15 cellular contexts compared by ENCODE assay signal in the genomic region with DNA sequence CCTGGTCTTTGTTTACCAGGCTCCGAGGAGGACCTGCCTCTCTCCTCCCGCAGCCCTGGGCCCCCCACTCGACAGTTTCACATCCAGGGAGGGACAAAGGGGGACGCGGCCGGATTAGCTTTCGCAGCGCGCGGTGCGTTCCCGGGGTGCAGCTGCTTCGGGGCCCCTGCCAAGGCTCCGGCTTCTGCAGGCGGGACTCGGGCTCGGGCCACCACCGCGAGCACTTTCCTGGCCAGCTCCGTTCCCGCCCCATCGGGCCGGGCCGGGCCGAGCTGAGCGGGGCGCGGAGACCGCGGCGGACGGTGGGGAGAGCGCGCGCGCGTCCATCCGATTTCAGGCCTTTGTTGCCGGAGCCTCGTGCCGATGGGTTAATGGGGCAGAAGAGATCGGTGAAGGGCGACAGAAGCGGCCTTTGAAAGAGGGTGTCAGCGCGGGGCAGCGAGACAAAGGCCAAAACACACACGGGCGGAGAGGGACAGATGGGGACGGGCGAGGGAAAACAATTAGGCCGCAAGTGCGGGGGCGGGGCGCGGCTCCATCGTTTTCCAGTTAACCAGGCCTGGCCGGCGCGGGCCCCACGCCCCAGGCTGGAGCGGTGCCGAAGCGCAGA. TPM values are rescaled to one million over a fixed set of nuclear protein-coding genes. Genes with fewer than 3 reads are reported as not detected.
DNase-seq lines count a peak whose midpoint lies in the region; FAIRE-seq and TF ChIP-seq lines count a peak whose summit lies in the region.
"Had no signal": no experiment of that assay in that cellular context is flagged by ENCODE, and none has a peak within 500 bp of the region (broad histone marks: within the 10 kb centered on the region; RNA-seq: fewer than 3 reads in every experiment).

No MANE protein-coding gene starts in this region.

- no peak overlapping the region for H2AFZ ChIP-seq in H9 (ENCODE audit: low read length)
- H2AFZ ChIP-seq in H1 (ENCODE audit: low read length): no peak overlapping the region

- no peaks in the 10 kb centered on the region; a peak in 1 of 8 replicates for H3K36me3 ChIP-seq in H1 (ENCODE audit: control insufficient read depth in 2 of 4, insufficient read depth in 4 of 4, low read length in 3 of 4)
- H3K36me3 ChIP-seq: gastrocnemius medialis, thyroid gland had no signal

- peaks cover 58% of the 10 kb centered on the region for H3K27me3 ChIP-seq in H9 (ENCODE audit: insufficient read depth, low read length)
- peaks cover 51 to 88% (median 76%) of the 10 kb centered on the region in 4 experiments for H3K27me3 ChIP-seq in H1 (replicated peaks in 1 of 4; ENCODE audit: control insufficient read depth in 3 of 4, extremely low read depth in 1 of 4, insufficient read depth in 3 of 4, low read length in 3 of 4)

- H2AK5ac ChIP-seq in H9 (ENCODE audit: insufficient read length, low read length) (no peak overlapping the region), H1 (ENCODE audit: low read depth, low read length) (no peak overlapping the region)

- H2BK120ac ChIP-seq in H9 (ENCODE audit: low read depth, low read length, poor library complexity, severe bottlenecking): no peak overlapping the region
- H2BK120ac ChIP-seq in H1 (replicated peaks; ENCODE audit: low read depth, low read length): no peak overlapping the region

- H3K79me1 ChIP-seq in H9 (ENCODE audit: insufficient read depth, low read depth, low read length, poor library complexity, severe bottlenecking): no peaks in the 10 kb centered on the region
- H3K79me1 ChIP-seq in H1 (ENCODE audit: low read depth, low read length): no peaks in the 10 kb centered on the region

- H3K27me3 Mint-ChIP-seq in H9 (ENCODE audit: low read depth) (peaks cover 100% of the 10 kb centered on the region), nephron (ENCODE audit: low read depth) (peaks cover 99% of the 10 kb centered on the region), chondrocyte (ENCODE audit: low read depth) (peaks cover 65% of the 10 kb centered on the region)

- H3K9ac ChIP-seq in H9 (ENCODE audit: extremely low read depth, insufficient read length, low read length): no peak overlapping the region
- no peak overlapping the region for H3K9ac ChIP-seq in H1 (replicated peaks in 1 of 4; ENCODE audit: extremely low read depth in 1 of 4, low read depth in 3 of 4, low read length in 3 of 4)

- TF ChIP-seq RAD21 in H1 (IDR thresholded peaks at IDR 0.05 in 1 of 2, conservative IDR thresholded peaks at IDR 0.05 in 1 of 2; ENCODE audit: low read depth in 2 of 2, low read length in 2 of 2): no peak

- DNase-seq in D341Med (ENCODE audit: low spot score) (peak; percentile 37), H9 (no peak), H1 (ENCODE audit: low read depth in 1 of 2, low spot score in 2 of 2) (peak in 1 of 2 experiments; percentile 77), CD1c-positive myeloid dendritic cell (ENCODE audit: extremely low spot score) (no peak), chondrocyte (ENCODE audit: low spot score) (no peak)
- no peak for DNase-seq in activated effector memory CD4-positive, alpha-beta T cell treated with Interleukin-2 at 50 U/mL for 16 hours
- no peak for DNase-seq in activated effector memory CD4-positive, alpha-beta T cell treated with anti-CD3 and anti-CD28 coated beads, Interleukin-2, amount 50 U/mL, for 16 hours
- DNase-seq: gastrocnemius medialis, NCI-H2081, thyroid gland had no signal

- no peak for FAIRE-seq in H1 (lab: Jason Lieb, UNC)
- FAIRE-seq: bronchial epithelial cell, G401.6 had no signal

- H3T11ph ChIP-seq in H9 (ENCODE audit: low read length): no peak overlapping the region

- H4K8ac ChIP-seq in H9 (replicated peaks; ENCODE audit: insufficient read length, low read depth, low read length): no peak overlapping the region
- H4K8ac ChIP-seq in H1 (ENCODE audit: extremely low read depth, insufficient read depth, low read length): peak overlapping the region; percentile 81; the same call in 1 of the 2 replicates

- 0 out of 5 replicates have a peak, but pooled peaks cover 0 to 2% of the 10 kb centered on the region in 2 experiments for H3K9me3 Mint-ChIP-seq in H9
- no peaks in the 10 kb centered on the region for H3K9me3 Mint-ChIP-seq in nephron
- H3K9me3 Mint-ChIP-seq in chondrocyte (ENCODE audit: low read depth): no peaks in the 10 kb centered on the region

- no peaks in the 10 kb centered on the region for H3K9me3 ChIP-seq in H9 (ENCODE audit: control insufficient read depth, low read depth, low read length)
- H3K9me3 ChIP-seq in H1 (ENCODE audit: insufficient read depth in 2 of 2, low read depth in 1 of 2, low read length in 1 of 2): no peaks in the 10 kb centered on the region; a peak in 1 of 4 replicates
- H3K9me3 ChIP-seq: gastrocnemius medialis, thyroid gland had no signal

- H4K20me1 ChIP-seq in H9 (ENCODE audit: control insufficient read depth, insufficient read depth, insufficient read length) (no peaks in the 10 kb centered on the region), H1 (replicated peaks in 1 of 2; ENCODE audit: control insufficient read depth in 1 of 2, insufficient read depth in 2 of 2, low read length in 2 of 2) (peaks cover 5 to 6% of the 10 kb centered on the region in 2 experiments)

- no peak overlapping the region for H2BK15ac ChIP-seq in H9 (ENCODE audit: low read depth, low read length)
- H2BK15ac ChIP-seq in H1 (ENCODE audit: low read length): no peak overlapping the region

- H3K14ac ChIP-seq in H9 (ENCODE audit: insufficient read depth, low read length): no peak overlapping the region
- no peak overlapping the region for H3K14ac ChIP-seq in H1 (ENCODE audit: insufficient read length)

- H3K56ac ChIP-seq in H9 (ENCODE audit: insufficient read length, low read depth, low read length) (no peak overlapping the region), H1 (replicated peaks; ENCODE audit: insufficient read length, low read depth, low read length) (no peak overlapping the region)

- TF ChIP-seq CTCF in H9 (conservative IDR thresholded peaks at IDR 0.05) (no peak), H1 (IDR thresholded peaks at IDR 0.05; ENCODE audit: control extremely low read depth in 1 of 3, insufficient read depth in 1 of 3, low read depth in 1 of 3, low read length in 3 of 3) (no peak), nephron (IDR thresholded peaks at IDR 0.05; ENCODE audit: unreplicated experiment in 3 of 3) (no peak), chondrocyte (IDR thresholded peaks at IDR 0.05) (no peak)

- H3K4me1 ChIP-seq in H9 (ENCODE audit: insufficient read depth, low read length) (no peaks in the 10 kb centered on the region; the same call in 1 of the 2 replicates), H1 (replicated peaks in 1 of 4; ENCODE audit: control insufficient read depth in 3 of 4, insufficient read depth in 4 of 4, low read length in 3 of 4) (peaks cover 0 to 24% (median 18%) of the 10 kb centered on the region in 4 experiments; a peak in 6 of 7 replicates)
- H3K4me1 ChIP-seq: thyroid gland had no signal

- H4K5ac ChIP-seq in H9 (ENCODE audit: insufficient read length, low read depth, low read length) (no peak overlapping the region), H1 (ENCODE audit: insufficient read length, low read depth, low read length) (no peak overlapping the region)

- H4K91ac ChIP-seq in H9 (ENCODE audit: insufficient read length, low read depth, low read length) (no peak overlapping the region), H1 (replicated peaks; ENCODE audit: insufficient read length, low read length) (peak overlapping the region; percentile 58)

- H3K4me3 ChIP-seq in H1 (ENCODE audit: extremely low read depth in 1 of 4, insufficient read depth in 2 of 4, low read depth in 3 of 4, low read length in 4 of 4): peak overlapping the region; percentile 12 to 65 (median 48)
- H3K4me3 ChIP-seq: gastrocnemius medialis, thyroid gland had no signal

- no peak overlapping the region for H2BK5ac ChIP-seq in H9 (ENCODE audit: insufficient read length, low read length)
- H2BK5ac ChIP-seq in H1 (ENCODE audit: low read depth, low read length): no peak overlapping the region

- TF ChIP-seq POLR2A in H1 (IDR thresholded peaks at IDR 0.05; ENCODE audit: control extremely low read depth in 1 of 2, low read depth in 2 of 2, low read length in 2 of 2): no peak

- no peak overlapping the region for H3K27ac Mint-ChIP-seq in H9
- no peak overlapping the region for H3K27ac Mint-ChIP-seq in nephron
- no peak overlapping the region for H3K27ac Mint-ChIP-seq in chondrocyte (ENCODE audit: unreplicated experiment)
- H3K27ac Mint-ChIP-seq: CD14-positive monocyte had no signal

- H3K79me2 ChIP-seq in H9 (ENCODE audit: insufficient read depth, low read length): no peaks in the 10 kb centered on the region
- no peaks in the 10 kb centered on the region for H3K79me2 ChIP-seq in H1 (ENCODE audit: control insufficient read depth in 1 of 2, insufficient read depth in 2 of 2, low read length in 2 of 2)

- H3K4me1 Mint-ChIP-seq in H9 (peaks cover 16 to 40% of the 10 kb centered on the region in 2 experiments), nephron (peaks cover 18% of the 10 kb centered on the region), chondrocyte (ENCODE audit: low read depth) (no peaks in the 10 kb centered on the region)

- TF ChIP-seq EP300 in H1 (IDR thresholded peaks at IDR 0.05; ENCODE audit: borderline replicate concordance in 1 of 2, low read depth in 2 of 2, low read length in 2 of 2): no peak

- H3K23me2 ChIP-seq in H9 (ENCODE audit: insufficient read length, low read depth, low read length, poor library complexity, severe bottlenecking) (peaks cover 11% of the 10 kb centered on the region), H1 (ENCODE audit: low read depth, low read length) (peaks cover 8% of the 10 kb centered on the region; the same call in 1 of the 2 replicates)

- no peak overlapping the region for H3K18ac ChIP-seq in H9 (ENCODE audit: insufficient read length, low read depth, low read length)
- peak overlapping the region; percentile 32 for H3K18ac ChIP-seq in H1 (ENCODE audit: extremely low read depth, low read length)

- H3K23ac ChIP-seq in H9 (ENCODE audit: insufficient read length, low read depth, low read length) (no peak overlapping the region), H1 (ENCODE audit: insufficient read length) (no peak overlapping the region)

- peak overlapping the region; percentile 49 to 85 for H3K4me3 Mint-ChIP-seq in H9
- H3K4me3 Mint-ChIP-seq in nephron: peak overlapping the region; percentile 33 to 72 (median 64)
- no peak overlapping the region for H3K4me3 Mint-ChIP-seq in chondrocyte (ENCODE audit: unreplicated experiment)

- no CpG with 5 or more reads among the region's 64 CpGs for WGBS in H9 (ENCODE audit: extremely low coverage, insufficient read length, low lambda C conversion rate)
- WGBS in H1 (ENCODE audit: extremely low coverage in 1 of 2, insufficient coverage in 1 of 2, insufficient read length in 1 of 2, insufficient replicate concordance in 2 of 2, low coverage in 1 of 2, low lambda C conversion rate in 2 of 2, missing lambda C conversion rate in 1 of 2), 2 experiments: 2% methylated on average over 45 of the region's 64 CpGs; no CpG with 5 or more reads in 1 of the 2 experiments

- H3K27ac ChIP-seq in H9 (ENCODE audit: insufficient read length, low read depth, low read length): no peak overlapping the region
- H3K27ac ChIP-seq in H1 (ENCODE audit: low read depth, low read length): no peak overlapping the region
- H3K27ac ChIP-seq: gastrocnemius medialis, thyroid gland had no signal

- peak overlapping the region; percentile 58 for H3K4me2 ChIP-seq in H9 (ENCODE audit: insufficient read depth, insufficient read length, low read length)
- peak overlapping the region; percentile 49 to 96 for H3K4me2 ChIP-seq in H1 (ENCODE audit: insufficient read depth in 1 of 2, low read depth in 2 of 2, low read length in 2 of 2)

- CTCF ChIA-PET in H1 (lab: Charles Lee; ENCODE audit: partially characterized antibody): interaction anchor here (0.8 to 9.3 kb wide), 21 partner anchors 9 to 305 kb away, joined by 3 to 62 read pairs (median 5); no protein-coding TSS in a partner anchor

- H2BK12ac ChIP-seq in H9 (ENCODE audit: insufficient read length, low read depth, low read length): no peak overlapping the region
- no peak overlapping the region for H2BK12ac ChIP-seq in H1 (ENCODE audit: low read depth, low read length)

- POLR2A ChIA-PET in H1 (lab: Charles Lee; ENCODE audit: partially characterized antibody): interaction anchor here (1.2 to 6.1 kb wide), 2 partner anchors 11 to 19 kb away, joined by 4 to 76 read pairs; no protein-coding TSS in a partner anchor

- H3K36me3 Mint-ChIP-seq in H9 (ENCODE audit: insufficient read depth in 1 of 3, low read depth in 3 of 3): no peaks in the 10 kb centered on the region
- H3K36me3 Mint-ChIP-seq in nephron (ENCODE audit: low read depth): no peaks in the 10 kb centered on the region
- H3K36me3 Mint-ChIP-seq in chondrocyte (ENCODE audit: low read depth): no peaks in the 10 kb centered on the region

- no peak overlapping the region for H2BK20ac ChIP-seq in H9 (ENCODE audit: low read depth, low read length, poor library complexity, severe bottlenecking)
- no peak overlapping the region for H2BK20ac ChIP-seq in H1 (ENCODE audit: low read length)

- H3K4ac ChIP-seq in H9 (ENCODE audit: low read depth, low read length): no peak overlapping the region
- no peak overlapping the region for H3K4ac ChIP-seq in H1 (replicated peaks; ENCODE audit: insufficient read length, low read depth, low read length)

RNA-seq across cellular contexts. Expression of gene UNCX, which starts 8.5 kb away (rescaled TPM):
- total RNA-seq in H9 (2021) (not detected in 2 replicates), chondrocyte (not detected in 3 replicates)
- total RNA-seq in H1 (2021; fragmentation: NEBNext Ultra II Directional; extraction: Animal tissue kit (Norgen Biotek cat#: 25700)): not detected in 2 replicates
- 0.03 TPM in 1 of 2 replicates, not detected in the other for polyA plus RNA-seq in H1 (2011; rRNA removed)
- polyA plus RNA-seq in H1 (2011; cell fraction: cytosol; rRNA removed): not detected
- not detected for polyA plus RNA-seq in H1 (2011; cell fraction: nucleus; rRNA removed)
- not detected in 4 replicates for polyA plus RNA-seq in H1 (2012, experiment 1 of 2)
- polyA plus RNA-seq in H1 (2012, experiment 2 of 2): not detected
- polyA plus RNA-seq in H1 (2013, experiment 1 of 2): 0.02 TPM
- polyA plus RNA-seq in H1 (2013, experiment 2 of 2): not detected
- not detected in 2 replicates for polyA minus RNA-seq in H1 (2011; rRNA and poly(A)+ RNA removed)
- not detected for polyA minus RNA-seq in H1 (2011; cell fraction: cytosol; rRNA and poly(A)+ RNA removed)
- polyA minus RNA-seq in H1 (2011; cell fraction: nucleus; rRNA and poly(A)+ RNA removed): not detected
- total RNA-seq: bronchial epithelial cell, gastrocnemius medialis, pulmonary artery endothelial cell, thyroid gland had no signal
- polyA plus RNA-seq: CD14-positive monocyte had no signal
